14 cellular contexts compared by ENCODE assay signal in genomic region chr17:81681672-81682071, GRCh38. TPM values are rescaled to one million over a fixed set of nuclear protein-coding genes. Genes with fewer than 3 reads are reported as not detected.
DNase-seq lines count a peak whose midpoint lies in the region; ATAC-seq and TF ChIP-seq lines count a peak whose summit lies in the region.
"Had no signal": no experiment of that assay in that cellular context is flagged by ENCODE, and none has a peak within 500 bp of the region (broad histone marks: within the 10 kb centered on the region; RNA-seq: fewer than 3 reads in every experiment).

No MANE protein-coding gene starts in this region.

- H3K27me3 Mint-ChIP-seq in activated naive CD8-positive, alpha-beta T cell: no peaks in the 10 kb centered on the region
- H3K27me3 Mint-ChIP-seq in nephron progenitor cell (ENCODE audit: low read depth, poor library complexity) (no peaks in the 10 kb centered on the region), WTC11 (ENCODE audit: low read depth) (no peaks in the 10 kb centered on the region; the same call in 1 of the 2 replicates)

- peak overlapping the region; percentile 20 for H3K4me3 Mint-ChIP-seq in activated naive CD8-positive, alpha-beta T cell
- H3K4me3 Mint-ChIP-seq in nephron progenitor cell: peak overlapping the region; percentile 93
- H3K4me3 Mint-ChIP-seq in WTC11: no peak overlapping the region

- CTCF ChIA-PET in WTC11 (lab: Charles Lee): no interaction called here

- H3K4me1 Mint-ChIP-seq in activated naive CD8-positive, alpha-beta T cell (ENCODE audit: low read depth): peaks cover 26% of the 10 kb centered on the region
- peaks cover 30% of the 10 kb centered on the region for H3K4me1 Mint-ChIP-seq in nephron progenitor cell
- peaks cover 12% of the 10 kb centered on the region for H3K4me1 Mint-ChIP-seq in WTC11

- no peak for TF ChIP-seq CTCF in nephron progenitor cell (IDR thresholded peaks at IDR 0.05)
- no peak for TF ChIP-seq CTCF in WTC11 (IDR thresholded peaks at IDR 0.05)

- H3K36me3 Mint-ChIP-seq in activated naive CD8-positive, alpha-beta T cell: peaks cover 2% of the 10 kb centered on the region
- H3K36me3 Mint-ChIP-seq in nephron progenitor cell (ENCODE audit: low read depth) (peaks cover 10% of the 10 kb centered on the region), WTC11 (peaks cover 14% of the 10 kb centered on the region)

- H3K27ac Mint-ChIP-seq in activated naive CD8-positive, alpha-beta T cell: no peak overlapping the region
- H3K27ac Mint-ChIP-seq in nephron progenitor cell: peak overlapping the region; percentile 42
- no peak overlapping the region for H3K27ac Mint-ChIP-seq in WTC11

- no peaks in the 10 kb centered on the region for H3K9me3 Mint-ChIP-seq in activated naive CD8-positive, alpha-beta T cell (ENCODE audit: low read depth)
- H3K9me3 Mint-ChIP-seq in nephron progenitor cell: no peaks in the 10 kb centered on the region
- no peaks in the 10 kb centered on the region for H3K9me3 Mint-ChIP-seq in WTC11

- ATAC-seq in WTC11: no peak
- no peak for ATAC-seq in HG03565 (IDR thresholded peaks at IDR 0.05; ENCODE audit: unreplicated experiment)
- ATAC-seq: left lobe of liver, Panc1 had no signal

- DNase-seq in DMS 273 (lab: John Stamatoyannopoulos, UW; ENCODE audit: unreplicated experiment): peak; percentile 55
- DNase-seq in DMS 273 treated with DMSO at 0.1 percent for 48 hours (lab: John Stamatoyannopoulos, UW): no peak
- peak; percentile 80 for DNase-seq in NCI-H1092 treated with DMSO at 0.1 percent for 48 hours (lab: John Stamatoyannopoulos, UW)
- DNase-seq in nephron progenitor cell: no peak
- no peak for DNase-seq in WTC11 (ENCODE audit: low spot score)
- no peak for DNase-seq in stimulated activated CD4-positive, alpha-beta T cell treated with anti-CD3 and anti-CD28 coated beads, Interleukin-4, amount 100 ng/mL, for 24 hours
- DNase-seq: activated naive CD4-positive, alpha-beta T cell treated with anti-CD3 and anti-CD28 coated beads, Interleukin-2, amount 50 U/mL, for 16 hours; NCI-H187 treated with DMSO at 0.1 percent for 48 hours; stomach; WERI-Rb-1 had no signal

- POLR2A ChIA-PET in WTC11 (lab: Charles Lee): no interaction called here

TF ChIP-seq in WTC11, 78 proteins besides CTCF, POLR2A, EP300 and RAD21:
- TF ChIP-seq MXD4 (CRISPR knock-in tag; IDR thresholded peaks at IDR 0.05; ENCODE audit: borderline replicate concordance) (no peak), NFYB (CRISPR knock-in tag; conservative IDR thresholded peaks at IDR 0.05; ENCODE audit: low read depth) (no peak), SMAD3 (CRISPR knock-in tag; IDR thresholded peaks at IDR 0.05; ENCODE audit: borderline replicate concordance) (no peak), HMGXB4 (CRISPR knock-in tag; IDR thresholded peaks at IDR 0.05) (no peak), ATF6 (CRISPR knock-in tag; IDR thresholded peaks at IDR 0.05) (no peak), ZNF263 (CRISPR knock-in tag; IDR thresholded peaks at IDR 0.05; ENCODE audit: low read depth) (no peak), ZSCAN18 (CRISPR knock-in tag; IDR thresholded peaks at IDR 0.05) (no peak), SOX15 (CRISPR knock-in tag; IDR thresholded peaks at IDR 0.05) (no peak)

RNA-seq across cellular contexts. Expression of gene ARL16, which starts 1.9 kb away (rescaled TPM):
- 44.7 to 46.7 TPM (median 45.4 TPM) in 3 replicates for total RNA-seq in WTC11 (2021)

RNA-seq across cellular contexts. Expression of gene HGS, which starts 2.1 kb away (rescaled TPM):
- 83.7 to 113 TPM (median 90.8 TPM) in 3 replicates for total RNA-seq in WTC11 (2021)

RNA-seq across cellular contexts. Expression of gene CCDC137, which starts 15.1 kb away (rescaled TPM):
- 34.3 to 36.8 TPM (median 35.2 TPM) in 3 replicates for total RNA-seq in WTC11 (2021)

RNA-seq across cellular contexts. Expression of gene OXLD1, which starts 15.3 kb away (rescaled TPM):
- 47.0 to 49.6 TPM (median 48.1 TPM) in 3 replicates for total RNA-seq in WTC11 (2021)

RNA-seq across cellular contexts. Expression of gene MRPL12, which starts 21.5 kb away (rescaled TPM):
- total RNA-seq in WTC11 (2021): 134 to 139 TPM (median 136 TPM) in 3 replicates

Comparison
In these comparisons a context has a peak if more than half of its experiments do, and no peak if none do; other contexts are left out.
1. DNase-seq: peak in DMS 273 (single experiment) and NCI-H1092 treated with DMSO at 0.1 percent for 48 hours (single experiment); none in DMS 273 treated with DMSO at 0.1 percent for 48 hours (single experiment), nephron progenitor cell (single experiment), WTC11 (single experiment) and stimulated activated CD4-positive, alpha-beta T cell treated with anti-CD3 and anti-CD28 coated beads, Interleukin-4, amount 100 ng/mL, for 24 hours (single experiment).